In the genomic region with DNA sequence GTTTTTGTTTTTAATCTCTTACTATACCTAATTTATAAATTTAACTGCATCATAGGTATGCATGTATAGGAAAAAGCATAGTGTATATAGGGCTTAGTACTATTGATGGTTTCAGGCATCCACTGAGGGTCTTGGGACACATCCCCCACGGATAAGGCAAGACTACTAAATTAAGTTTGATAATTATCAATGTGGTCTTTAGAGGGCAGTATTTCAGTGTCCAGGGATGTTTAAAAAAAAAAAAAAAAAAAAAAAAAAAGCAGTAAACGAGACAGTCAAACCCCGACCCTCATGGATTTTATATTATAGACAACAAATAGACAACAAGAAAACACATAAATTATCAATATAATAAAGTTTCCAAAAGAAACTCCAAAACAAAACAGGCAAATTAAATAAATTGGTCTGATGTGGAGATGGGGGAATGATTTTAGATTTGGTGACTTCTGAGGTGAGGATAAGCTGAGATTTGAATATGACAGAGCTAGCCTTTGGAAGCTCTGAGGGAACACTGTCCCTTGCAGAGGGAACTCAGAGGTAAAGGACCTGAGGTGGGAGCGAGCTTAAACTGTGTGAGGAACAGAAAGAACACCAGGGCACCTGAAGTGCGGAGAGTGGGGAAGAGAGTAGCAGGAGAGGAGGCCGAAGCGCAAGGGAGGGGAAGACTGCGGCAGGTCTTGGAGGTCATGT, we compare ENCODE assay signal across 12 cellular contexts. TPM values are rescaled to one million over a fixed set of nuclear protein-coding genes. Genes with fewer than 3 reads are reported as not detected.
DNase-seq lines count a peak whose midpoint lies in the region; ATAC-seq, FAIRE-seq and TF ChIP-seq lines count a peak whose summit lies in the region.
"Had no signal": no experiment of that assay in that cellular context is flagged by ENCODE, and none has a peak within 500 bp of the region (broad histone marks: within the 10 kb centered on the region; RNA-seq: fewer than 3 reads in every experiment).

No MANE protein-coding gene starts in this region.

- H3K9me3 Mint-ChIP-seq in CD8-positive, alpha-beta memory T cell, result peaks cover 0 to 3% (median 0%) of the 10 kb centered on the region in 5 donors
- H3K9me3 Mint-ChIP-seq: activated CD4-positive, alpha-beta T cell treated with anti-CD3 and anti-CD28 coated beads, Interleukin-2, amount 10 ng/mL, durations not matched to agents 7 days and 5 days; IgD-negative memory B cell had no signal

- H3K27ac Mint-ChIP-seq in CD8-positive, alpha-beta memory T cell, result no peak overlapping the region
- H3K27ac Mint-ChIP-seq: activated CD4-positive, alpha-beta T cell treated with anti-CD3 and anti-CD28 coated beads, Interleukin-2, amount 10 ng/mL, durations not matched to agents 7 days and 5 days; IgD-negative memory B cell had no signal

- H3K27ac ChIP-seq in VCaP, result no peak overlapping the region
- H3K27ac ChIP-seq in kidney (ENCODE audit: low read depth in 2 of 2, low read length in 2 of 2), result no peak overlapping the region
- no peak overlapping the region for H3K27ac ChIP-seq in CD8-positive, alpha-beta memory T cell (ENCODE audit: low read depth, low read length)
- H3K27ac ChIP-seq: suprapubic skin had no signal

- no peaks in the 10 kb centered on the region for H3K4me1 ChIP-seq in kidney (ENCODE audit: control insufficient read depth in 1 of 2, insufficient read depth in 1 of 2, low read depth in 1 of 2, low read length in 2 of 2)
- H3K4me1 ChIP-seq in CD8-positive, alpha-beta memory T cell (ENCODE audit: insufficient read depth, low read length), result no peaks in the 10 kb centered on the region
- H3K4me1 ChIP-seq: suprapubic skin had no signal

- FAIRE-seq in kidney (lab: Jason Lieb, UNC), result peak; percentile 72

- H3K4me3 Mint-ChIP-seq in CD8-positive, alpha-beta memory T cell, result no peak overlapping the region
- H3K4me3 Mint-ChIP-seq: activated CD4-positive, alpha-beta T cell treated with anti-CD3 and anti-CD28 coated beads, Interleukin-2, amount 10 ng/mL, durations not matched to agents 7 days and 5 days; IgD-negative memory B cell had no signal

- TF ChIP-seq CTCF in AG09319 (IDR thresholded peaks at IDR 0.05; ENCODE audit: low read depth, low read length) (peak; percentile 34), VCaP (conservative IDR thresholded peaks at IDR 0.05) (peak; percentile 76), kidney (IDR thresholded peaks at IDR 0.05; ENCODE audit: borderline replicate concordance, extremely low read depth, insufficient read depth) (no peak)

- H3K9ac ChIP-seq in kidney (ENCODE audit: low read length in 2 of 2), result no peak overlapping the region

- H3K9me3 ChIP-seq in kidney (ENCODE audit: control insufficient read depth in 1 of 2, low read length in 2 of 2), result no peaks in the 10 kb centered on the region
- H3K9me3 ChIP-seq in CD8-positive, alpha-beta memory T cell (ENCODE audit: low read length), result no peaks in the 10 kb centered on the region
- H3K9me3 ChIP-seq: suprapubic skin had no signal

- peaks cover 0 to 2% of the 10 kb centered on the region in 2 donors for H3K27me3 Mint-ChIP-seq in CD8-positive, alpha-beta memory T cell
- H3K27me3 Mint-ChIP-seq: IgD-negative memory B cell had no signal

- ATAC-seq in HG02973 (IDR thresholded peaks at IDR 0.05; ENCODE audit: unreplicated experiment), result no peak
- ATAC-seq in HG02840 (IDR thresholded peaks at IDR 0.05; ENCODE audit: low FRiP score, unreplicated experiment), result no peak
- ATAC-seq: left cardiac atrium had no signal

- peaks cover 0 to 2% (median 0%) of the 10 kb centered on the region in 3 donors for H3K36me3 Mint-ChIP-seq in CD8-positive, alpha-beta memory T cell

- H3K4me3 ChIP-seq in kidney (ENCODE audit: low read length in 2 of 2), result no peak overlapping the region
- no peak overlapping the region for H3K4me3 ChIP-seq in CD8-positive, alpha-beta memory T cell (ENCODE audit: low read length)
- H3K4me3 ChIP-seq: suprapubic skin had no signal

- CTCF ChIA-PET in CD8-positive, alpha-beta memory T cell (lab: Charles Lee), result no interaction called here

- H3K27me3 ChIP-seq in CD8-positive, alpha-beta memory T cell (ENCODE audit: insufficient read depth, low read length, poor library complexity, severe bottlenecking), result no peaks in the 10 kb centered on the region
- H3K27me3 ChIP-seq: suprapubic skin had no signal

- POLR2A ChIA-PET in CD8-positive, alpha-beta memory T cell (lab: Charles Lee), result no interaction called here

- no peaks in the 10 kb centered on the region for H3K4me1 Mint-ChIP-seq in CD8-positive, alpha-beta memory T cell
- H3K4me1 Mint-ChIP-seq: activated CD4-positive, alpha-beta T cell treated with anti-CD3 and anti-CD28 coated beads, Interleukin-2, amount 10 ng/mL, durations not matched to agents 7 days and 5 days; IgD-negative memory B cell had no signal

- DNase-seq in AG09319 (ENCODE audit: extremely low read depth, low read depth) (no peak), HCEC 1CT (peak; percentile 33), kidney (no peak), putamen (ENCODE audit: low spot score) (no peak)
- DNase-seq in CD8-positive, alpha-beta memory T cell, result no peak
- DNase-seq: activated CD4-positive, alpha-beta T cell treated with anti-CD3 and anti-CD28 coated beads, Interleukin-2, amount 10 ng/mL, durations not matched to agents 7 days and 5 days; left cardiac atrium had no signal

- H3K36me3 ChIP-seq in kidney (ENCODE audit: control insufficient read depth in 1 of 2, insufficient read depth in 2 of 2, low read length in 2 of 2), result no peaks in the 10 kb centered on the region
- no peaks in the 10 kb centered on the region for H3K36me3 ChIP-seq in CD8-positive, alpha-beta memory T cell (ENCODE audit: insufficient read depth, low read length)
- H3K36me3 ChIP-seq: suprapubic skin had no signal

- intact Hi-C loops in kidney (cut with DNase I), result no loop called here

RNA-seq across cellular contexts. Expression of gene ACSM6, which starts 14.8 kb away (rescaled TPM):
- total RNA-seq in kidney, result not detected
- polyA plus RNA-seq in kidney (ENCODE audit: insufficient read depth, low read depth, low replicate concordance), result 0.34 TPM
- total RNA-seq in CD8-positive, alpha-beta memory T cell, result not detected
- polyA plus RNA-seq in CD8-positive, alpha-beta memory T cell, result not detected
- total RNA-seq: activated CD4-positive, alpha-beta T cell treated with anti-CD3 and anti-CD28 coated beads, Interleukin-2, amount 10 ng/mL, durations not matched to agents 7 days and 5 days; left cardiac atrium had no signal
- polyA plus RNA-seq: IgD-negative memory B cell had no signal
